In the genomic region with DNA sequence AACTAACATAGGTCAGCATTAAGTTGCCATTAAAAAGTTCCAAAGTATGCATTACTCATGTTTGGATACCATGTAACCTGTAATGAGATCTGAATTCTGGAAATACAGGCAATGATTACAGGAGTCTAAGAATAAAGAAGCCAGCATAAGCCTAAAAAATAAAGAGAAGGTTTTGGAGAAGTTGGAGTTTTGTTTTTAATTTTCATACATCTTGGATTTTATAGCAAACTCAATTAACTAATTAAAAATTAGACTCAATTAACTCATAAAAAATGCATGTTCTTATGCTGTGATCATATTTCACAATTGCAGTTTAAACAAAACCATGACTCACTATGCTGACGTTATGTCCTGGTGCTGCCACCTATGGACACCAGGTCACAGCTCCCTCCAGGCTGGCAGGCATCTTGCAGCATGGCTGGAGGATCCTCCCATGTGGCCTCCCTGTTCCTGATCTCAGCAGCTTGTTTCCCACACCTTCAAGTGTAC, we compare ENCODE assay signal across 8 cellular contexts.
DNase-seq lines count a peak whose midpoint lies in the region; ATAC-seq, FAIRE-seq and TF ChIP-seq lines count a peak whose summit lies in the region.

No MANE protein-coding gene starts in this region.

- TF ChIP-seq RAD21 in A549 (conservative IDR thresholded peaks at IDR 0.05 in 1 of 2, IDR thresholded peaks at IDR 0.05 in 1 of 2): peak; percentile 35 to 37; a peak in 3 of 5 replicates

- H3K27me3 Mint-ChIP-seq in stimulated activated memory B cell treated with anti-CD40 and anti-IgM and Interleukin-4, amounts not matched to agents 10 μg/mL and 1 μg/mL and 100 μg/mL, for 72 hours: no peaks in the 10 kb centered on the region
- H3K27me3 Mint-ChIP-seq in activated CD8-positive, alpha-beta memory T cell treated with anti-CD3 and anti-CD28 coated beads, Interleukin-2, amount 10 ng/mL, durations not matched to agents 7 days and 5 days: no peaks in the 10 kb centered on the region

- in situ Hi-C loops in GM13977 (cut with MboI; ENCODE audit: low pct_unique_long_range_greater_than_20kb, low sequenced_read_pairs, unreplicated experiment): no loop called here

- peak; percentile 48 to 88 for DNase-seq in A549 (ENCODE audit: low read depth in 1 of 2, low spot score in 1 of 2)
- DNase-seq in GM13977 (ENCODE audit: low spot score): no peak
- DNase-seq in NCI-H1417 treated with DMSO at 0.1 percent for 48 hours (lab: John Stamatoyannopoulos, UW): peak; percentile 29
- peak; percentile 65 for DNase-seq in astrocyte of the hippocampus (ENCODE audit: low read depth, low spot score)
- peak; percentile 83 for DNase-seq in kidney tubule cell (ENCODE audit: low spot score)
- no peak for DNase-seq in activated CD8-positive, alpha-beta memory T cell treated with anti-CD3 and anti-CD28 coated beads, Interleukin-2, amount 10 ng/mL, durations not matched to agents 7 days and 5 days

- H3K27ac ChIP-seq in A549: peak overlapping the region; percentile 78 to 87

- peak; percentile 96 to 97 for ATAC-seq in A549
- no peak for ATAC-seq in stimulated activated memory B cell treated with anti-CD40 and anti-IgM and Interleukin-4, amounts not matched to agents 10 μg/mL and 1 μg/mL and 100 μg/mL, for 72 hours
- ATAC-seq in activated CD8-positive, alpha-beta memory T cell treated with anti-CD3 and anti-CD28 coated beads, Interleukin-2, amount 10 ng/mL, durations not matched to agents 7 days and 5 days: no peak
- no peak for ATAC-seq in HG03460 (IDR thresholded peaks at IDR 0.05; ENCODE audit: unreplicated experiment)

- H3K4me3 ChIP-seq in A549: no peak overlapping the region

- WGBS in A549 (ENCODE audit: missing lambda C conversion rate): 6% methylated on average over 1 of the region's 1 CpG

- H3K36me3 Mint-ChIP-seq in stimulated activated memory B cell treated with anti-CD40 and anti-IgM and Interleukin-4, amounts not matched to agents 10 μg/mL and 1 μg/mL and 100 μg/mL, for 72 hours: no peaks in the 10 kb centered on the region
- no peaks in the 10 kb centered on the region for H3K36me3 Mint-ChIP-seq in activated CD8-positive, alpha-beta memory T cell treated with anti-CD3 and anti-CD28 coated beads, Interleukin-2, amount 10 ng/mL, durations not matched to agents 7 days and 5 days

- peaks cover 43% of the 10 kb centered on the region for H3K4me1 ChIP-seq in A549

- FAIRE-seq in A549 (lab: Jason Lieb, UNC): no peak

- H3K9me3 Mint-ChIP-seq in stimulated activated memory B cell treated with anti-CD40 and anti-IgM and Interleukin-4, amounts not matched to agents 10 μg/mL and 1 μg/mL and 100 μg/mL, for 72 hours: no peaks in the 10 kb centered on the region
- no peaks in the 10 kb centered on the region for H3K9me3 Mint-ChIP-seq in activated CD8-positive, alpha-beta memory T cell treated with anti-CD3 and anti-CD28 coated beads, Interleukin-2, amount 10 ng/mL, durations not matched to agents 7 days and 5 days (ENCODE audit: low read depth)

- H3K4me2 ChIP-seq in A549: peak overlapping the region; percentile 26

- no peak for TF ChIP-seq EP300 in A549 (IDR thresholded peaks at IDR 0.05)

- H3K4me1 Mint-ChIP-seq in stimulated activated memory B cell treated with anti-CD40 and anti-IgM and Interleukin-4, amounts not matched to agents 10 μg/mL and 1 μg/mL and 100 μg/mL, for 72 hours: no peaks in the 10 kb centered on the region
- no peaks in the 10 kb centered on the region for H3K4me1 Mint-ChIP-seq in activated CD8-positive, alpha-beta memory T cell treated with anti-CD3 and anti-CD28 coated beads, Interleukin-2, amount 10 ng/mL, durations not matched to agents 7 days and 5 days

- CTCF ChIA-PET in A549 (lab: Yijun Ruan, JAX): interaction anchor here (1.0 kb wide), 1 partner anchor 86 kb away, joined by 4 read pairs; no protein-coding TSS in a partner anchor
- CTCF ChIA-PET in activated CD8-positive, alpha-beta memory T cell treated with anti-CD3 and anti-CD28 coated beads, Interleukin-2, amount 10 ng/mL, durations not matched to agents 7 days and 5 days (lab: Charles Lee): no interaction called here

- POLR2A ChIA-PET in A549 (lab: Yijun Ruan, JAX): no interaction called here

- TF ChIP-seq CTCF in A549 (IDR thresholded peaks at IDR 0.05): no peak; the same call in 2 of the 3 replicates
- TF ChIP-seq CTCF in GM13977 (IDR thresholded peaks at IDR 0.05; ENCODE audit: extremely low read depth, insufficient read depth, missing control alignments): peak; percentile 5

- TF ChIP-seq POLR2A in A549 (IDR thresholded peaks at IDR 0.05; ENCODE audit: low read length): no peak

- H3K4me3 Mint-ChIP-seq in stimulated activated memory B cell treated with anti-CD40 and anti-IgM and Interleukin-4, amounts not matched to agents 10 μg/mL and 1 μg/mL and 100 μg/mL, for 72 hours: no peak overlapping the region
- H3K4me3 Mint-ChIP-seq in activated CD8-positive, alpha-beta memory T cell treated with anti-CD3 and anti-CD28 coated beads, Interleukin-2, amount 10 ng/mL, durations not matched to agents 7 days and 5 days: no peak overlapping the region

- no peak overlapping the region for H3K27ac Mint-ChIP-seq in stimulated activated memory B cell treated with anti-CD40 and anti-IgM and Interleukin-4, amounts not matched to agents 10 μg/mL and 1 μg/mL and 100 μg/mL, for 72 hours
- no peak overlapping the region for H3K27ac Mint-ChIP-seq in activated CD8-positive, alpha-beta memory T cell treated with anti-CD3 and anti-CD28 coated beads, Interleukin-2, amount 10 ng/mL, durations not matched to agents 7 days and 5 days

- H3K9me3 ChIP-seq in A549: no peaks in the 10 kb centered on the region

TF ChIP-seq in A549, 52 proteins besides CTCF, POLR2A, EP300 and RAD21:
- peak; percentile 55 for TF ChIP-seq JUNB (IDR thresholded peaks at IDR 0.05)
- TF ChIP-seq CEBPB (IDR thresholded peaks at IDR 0.05): peak; percentile 73 to 87; a peak in 3 of 4 replicates
- TF ChIP-seq ELK1 (IDR thresholded peaks at IDR 0.05; ENCODE audit: low read depth, low read length): no peak
- peak; percentile 84; the same call in 1 of the 2 replicates for TF ChIP-seq MYC (IDR thresholded peaks at IDR 0.05; ENCODE audit: borderline replicate concordance, low read length)
- no peak; the same call in none of the 2 replicates for TF ChIP-seq FOSL2 (IDR thresholded peaks at IDR 0.05)
- peak; percentile 94 for TF ChIP-seq FOSL2 (CRISPR knock-in tag; IDR thresholded peaks at IDR 0.05)
- no peak for TF ChIP-seq ZSCAN20 (CRISPR knock-in tag; IDR thresholded peaks at IDR 0.05)
- TF ChIP-seq, protein P1, sequence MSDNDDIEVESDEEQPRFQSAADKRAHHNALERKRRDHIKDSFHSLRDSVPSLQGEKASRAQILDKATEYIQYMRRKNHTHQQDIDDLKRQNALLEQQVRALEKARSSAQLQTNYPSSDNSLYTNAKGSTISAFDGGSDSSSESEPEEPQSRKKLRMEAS (IDR thresholded peaks at IDR 0.05): peak; percentile 87
- no peak for TF ChIP-seq PHF8 (IDR thresholded peaks at IDR 0.05; ENCODE audit: borderline replicate concordance, low read depth)
- peak; percentile 16; the same call in 1 of the 3 replicates for TF ChIP-seq SMC3 (IDR thresholded peaks at IDR 0.05)
- TF ChIP-seq NFE2L2 (conservative IDR thresholded peaks at IDR 0.05; ENCODE audit: low read length): no peak
- TF ChIP-seq, protein P2, sequence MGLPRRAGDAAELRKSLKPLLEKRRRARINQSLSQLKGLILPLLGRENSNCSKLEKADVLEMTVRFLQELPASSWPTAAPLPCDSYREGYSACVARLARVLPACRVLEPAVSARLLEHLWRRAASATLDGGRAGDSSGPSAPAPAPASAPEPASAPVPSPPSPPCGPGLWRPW (IDR thresholded peaks at IDR 0.05): 0 out of 2 replicates have a peak, but pooled peaks have one; percentile 29
- TF ChIP-seq BHLHE40 (IDR thresholded peaks at IDR 0.05; ENCODE audit: low read depth, low read length): no peak
- TF ChIP-seq MAFK (IDR thresholded peaks at IDR 0.05; ENCODE audit: partially characterized antibody): peak; percentile 26
- TF ChIP-seq CHD2 (IDR thresholded peaks at IDR 0.05; ENCODE audit: low read length, partially characterized antibody): no peak
- no peak for TF ChIP-seq KDM1A (IDR thresholded peaks at IDR 0.05; ENCODE audit: low read depth)
- no peak for TF ChIP-seq ESRRA (IDR thresholded peaks at IDR 0.05; ENCODE audit: borderline replicate concordance, low read length)
- no peak for TF ChIP-seq HOXA7 (CRISPR knock-in tag; IDR thresholded peaks at IDR 0.05)
- no peak for TF ChIP-seq NPAS2 (CRISPR knock-in tag; IDR thresholded peaks at IDR 0.05; ENCODE audit: borderline replicate concordance)
- no peak for TF ChIP-seq CBX8 (IDR thresholded peaks at IDR 0.05)
TF ChIP-seq in A549: peak in this region for 8.

Comparison
In these comparisons a context has a peak if more than half of its experiments do, and no peak if none do; other contexts are left out.
1. ATAC-seq: peak in A549 (2 of 2); none in stimulated activated memory B cell treated with anti-CD40 and anti-IgM and Interleukin-4, amounts not matched to agents 10 μg/mL and 1 μg/mL and 100 μg/mL, for 72 hours (single experiment), activated CD8-positive, alpha-beta memory T cell treated with anti-CD3 and anti-CD28 coated beads, Interleukin-2, amount 10 ng/mL, durations not matched to agents 7 days and 5 days (single experiment) and HG03460 (single experiment).
2. DNase-seq: peak in A549 (2 of 2), NCI-H1417 treated with DMSO at 0.1 percent for 48 hours (single experiment), astrocyte of the hippocampus (single experiment) and kidney tubule cell (single experiment); none in GM13977 (single experiment) and activated CD8-positive, alpha-beta memory T cell treated with anti-CD3 and anti-CD28 coated beads, Interleukin-2, amount 10 ng/mL, durations not matched to agents 7 days and 5 days (single experiment).